Comparison of ENCODE assay signal across 15 cellular contexts in the genomic region with DNA sequence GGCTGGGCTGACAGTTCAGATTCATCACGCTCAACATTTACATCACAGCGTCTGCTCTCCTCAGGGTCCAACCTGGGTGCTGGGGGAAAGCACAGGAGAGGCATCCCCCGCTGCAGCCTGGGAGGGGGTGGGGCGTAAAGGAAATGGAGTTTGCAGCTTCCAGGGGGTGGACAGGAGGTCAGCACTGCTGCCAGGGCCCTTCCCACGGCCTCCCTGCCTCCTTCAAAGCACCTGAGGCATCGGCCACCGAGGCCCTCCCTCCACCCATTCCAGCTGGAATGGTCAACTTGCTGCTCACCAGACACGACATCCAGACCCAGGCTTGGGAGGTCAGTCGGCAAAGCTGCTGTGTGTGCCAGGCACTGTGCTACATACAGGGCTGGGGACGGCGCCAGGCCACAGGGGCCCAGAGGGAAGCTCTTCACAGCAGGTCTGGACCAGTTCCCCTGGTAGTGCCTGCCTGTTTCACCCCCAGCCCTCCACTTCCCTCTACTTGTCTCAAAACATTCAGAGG.
DNase-seq lines count a peak whose midpoint lies in the region; ATAC-seq and TF ChIP-seq lines count a peak whose summit lies in the region.
"Had no signal": no experiment of that assay in that cellular context is flagged by ENCODE, and none has a peak within 500 bp of the region (broad histone marks: within the 10 kb centered on the region; RNA-seq: fewer than 3 reads in every experiment).

No MANE protein-coding gene starts in this region.

- H3K27ac ChIP-seq in heart left ventricle (peak overlapping the region; percentile 41 to 95 (median 88)), neural progenitor cell (no peak overlapping the region), upper lobe of left lung (peak overlapping the region; percentile 70 to 84 (median 74)), upper lobe of right lung (no peak overlapping the region)
- H3K27ac ChIP-seq: 22Rv1, HL-60, SJSA1 had no signal

- H3K79me2 ChIP-seq in neural progenitor cell (ENCODE audit: low read depth): no peaks in the 10 kb centered on the region

- no peaks in the 10 kb centered on the region for H4K20me1 ChIP-seq in neural progenitor cell (ENCODE audit: low read depth)

- intact Hi-C loops in heart left ventricle (cut with DNase I) (loop anchor here in 5 of 10 donors (10.0 kb wide), 3 partner anchors 95 to 125 kb away; partner anchors contain the start of gene ANP32A (in 2 of the 5)), upper lobe of right lung (cut with DNase I) (no loop called here)

- TF ChIP-seq POLR2A in heart left ventricle (IDR thresholded peaks at IDR 0.05): no peak
- TF ChIP-seq POLR2A in upper lobe of left lung (IDR thresholded peaks at IDR 0.05): no peak

- H3K4me1 ChIP-seq in heart left ventricle (peaks cover 5 to 60% (median 47%) of the 10 kb centered on the region in 12 donors), neural progenitor cell (peaks cover 32% of the 10 kb centered on the region), upper lobe of left lung (peaks cover 25 to 34% (median 25%) of the 10 kb centered on the region in 4 donors), upper lobe of right lung (peaks cover 21% of the 10 kb centered on the region)

- ATAC-seq in heart left ventricle (peak; percentile 47 to 70 (median 51)), upper lobe of left lung (ENCODE audit: low FRiP score in 2 of 2) (peak in 1 of 2 donors; percentile 25), upper lobe of right lung (no peak)
- ATAC-seq: activated CD4-positive, alpha-beta T cell treated with anti-CD3 and anti-CD28 coated beads for 36 hours had no signal

- H3F3A ChIP-seq in neural progenitor cell (ENCODE audit: low read depth): peaks cover 17% of the 10 kb centered on the region

- peaks cover 40% of the 10 kb centered on the region for H3K4me1 Mint-ChIP-seq in neural progenitor cell
- H3K4me1 Mint-ChIP-seq: activated CD4-positive, alpha-beta T cell treated with anti-CD3 and anti-CD28 coated beads for 36 hours; memory B cell had no signal

- no peak overlapping the region for H2AFZ ChIP-seq in neural progenitor cell (replicated peaks)

- H3K4me3 Mint-ChIP-seq in neural progenitor cell: no peak overlapping the region
- H3K4me3 Mint-ChIP-seq: activated CD4-positive, alpha-beta T cell treated with anti-CD3 and anti-CD28 coated beads for 36 hours; memory B cell had no signal

- H3K9ac ChIP-seq in neural progenitor cell: no peak overlapping the region

- peak overlapping the region in 5 of 12 donors; percentile 2 to 19 (median 16) for H3K4me3 ChIP-seq in heart left ventricle
- no peak overlapping the region for H3K4me3 ChIP-seq in neural progenitor cell
- H3K4me3 ChIP-seq in upper lobe of left lung: no peak overlapping the region
- H3K4me3 ChIP-seq in upper lobe of right lung: no peak overlapping the region
- H3K4me3 ChIP-seq: SJSA1 had no signal

- peaks cover 12% of the 10 kb centered on the region for H3K27me3 Mint-ChIP-seq in neural progenitor cell (ENCODE audit: insufficient read depth, low read depth)
- H3K27me3 Mint-ChIP-seq: activated CD4-positive, alpha-beta T cell treated with anti-CD3 and anti-CD28 coated beads for 36 hours had no signal

- WGBS in heart left ventricle, 4 donors: 16 to 64% (median 51%) methylated on average over 4 to 11 of the region's 11 CpGs
- WGBS in upper lobe of left lung, 2 donors: 75 to 87% methylated on average over 3 to 9 of the region's 11 CpGs

- peak; percentile 25 for DNase-seq in DMS 273 (lab: John Stamatoyannopoulos, UW; ENCODE audit: unreplicated experiment)
- DNase-seq in DMS 273 treated with DMSO at 0.1 percent for 48 hours (lab: John Stamatoyannopoulos, UW): no peak
- DNase-seq in heart left ventricle: peak in 4 of 5 donors; percentile 35 to 61 (median 57)
- no peak for DNase-seq in neural progenitor cell (ENCODE audit: low spot score)
- peak in 1 of 2 donors; percentile 62 for DNase-seq in upper lobe of left lung
- no peak for DNase-seq in upper lobe of right lung
- no peak for DNase-seq in cerebellum (ENCODE audit: low spot score)
- DNase-seq in KG1 (lab: John Stamatoyannopoulos, UW): no peak
- DNase-seq: activated CD4-positive, alpha-beta T cell treated with anti-CD3 and anti-CD28 coated beads for 36 hours; activated naive CD4-positive, alpha-beta T cell; stimulated activated CD8-positive, alpha-beta memory T cell treated with anti-CD3 and anti-CD28 coated beads, Interleukin-4, amount 100 ng/mL, for 48 hours had no signal

- H3K36me3 ChIP-seq in heart left ventricle (peaks cover 0 to 3% (median 0%) of the 10 kb centered on the region in 9 donors), neural progenitor cell (no peaks in the 10 kb centered on the region), upper lobe of left lung (no peaks in the 10 kb centered on the region), upper lobe of right lung (no peaks in the 10 kb centered on the region)
- H3K36me3 ChIP-seq: SJSA1 had no signal

- TF ChIP-seq EP300 in upper lobe of left lung (IDR thresholded peaks at IDR 0.05): no peak

- H3K9me3 ChIP-seq in heart left ventricle (no peaks in the 10 kb centered on the region), neural progenitor cell (ENCODE audit: low read depth) (no peaks in the 10 kb centered on the region), upper lobe of left lung (no peaks in the 10 kb centered on the region), upper lobe of right lung (no peaks in the 10 kb centered on the region)

- H3K4me2 ChIP-seq in neural progenitor cell: peak overlapping the region; percentile 14

- H3K9me3 Mint-ChIP-seq in neural progenitor cell: no peaks in the 10 kb centered on the region

- TF ChIP-seq CTCF in heart left ventricle (IDR thresholded peaks at IDR 0.05) (no peak), neural progenitor cell (IDR thresholded peaks at IDR 0.05) (no peak), upper lobe of left lung (IDR thresholded peaks at IDR 0.05) (no peak), upper lobe of right lung (IDR thresholded peaks at IDR 0.05) (no peak)

- no peak overlapping the region for H3K27ac Mint-ChIP-seq in neural progenitor cell
- H3K27ac Mint-ChIP-seq: activated CD4-positive, alpha-beta T cell treated with anti-CD3 and anti-CD28 coated beads for 36 hours; memory B cell had no signal

- peaks cover 11% of the 10 kb centered on the region for H3K36me3 Mint-ChIP-seq in neural progenitor cell

- H3K27me3 ChIP-seq in heart left ventricle (no peaks in the 10 kb centered on the region), neural progenitor cell (no peaks in the 10 kb centered on the region), upper lobe of left lung (no peaks in the 10 kb centered on the region), upper lobe of right lung (no peaks in the 10 kb centered on the region)
- H3K27me3 ChIP-seq: SJSA1 had no signal

Comparison
In these comparisons a context has a peak if more than half of its experiments do, and no peak if none do; other contexts are left out.
1. DNase-seq: peak in DMS 273 (single experiment) and heart left ventricle (4 of 5); none in DMS 273 treated with DMSO at 0.1 percent for 48 hours (single experiment), neural progenitor cell (single experiment), upper lobe of right lung (single experiment), cerebellum (single experiment) and KG1 (single experiment).
2. H3K27ac ChIP-seq: peak in heart left ventricle (12 of 12) and upper lobe of left lung (4 of 4); none in neural progenitor cell (single experiment) and upper lobe of right lung (single experiment).